ENCODE assay signal across 21 cellular contexts in genomic region chr12:87119713-87120112, GRCh38.
DNase-seq lines count a peak whose midpoint lies in the region; ATAC-seq and TF ChIP-seq lines count a peak whose summit lies in the region.
"Had no signal": no experiment of that assay in that cellular context is flagged by ENCODE, and none has a peak within 500 bp of the region (broad histone marks: within the 10 kb centered on the region; RNA-seq: fewer than 3 reads in every experiment).

No MANE protein-coding gene starts in this region.

- no peaks in the 10 kb centered on the region for H3K9me2 ChIP-seq in GM23248 (ENCODE audit: insufficient read depth)

- H3K9ac ChIP-seq in GM23248 = no peak overlapping the region
- H3K9ac ChIP-seq: KMS-11 had no signal

- H3F3A ChIP-seq in GM23248 (ENCODE audit: insufficient read depth) = no peaks in the 10 kb centered on the region

- in situ Hi-C loops in GM23248 (cut with MboI) = no loop called here

- no peaks in the 10 kb centered on the region for H3K9me3 ChIP-seq in GM23248 (ENCODE audit: low read depth)

- ATAC-seq in SK-N-SH treated with all-trans-retinoic acid at 6 μM for 48 hours = no peak
- ATAC-seq: GM12878, GM23338, PC-3, T-cell had no signal

- peak; percentile 1 for DNase-seq in NCI-H1694 treated with DMSO at 0.1 percent for 48 hours (lab: John Stamatoyannopoulos, UW)
- DNase-seq in NCI-H1694 (lab: John Stamatoyannopoulos, UW) = no peak
- peak; percentile 10 for DNase-seq in GM23248
- peak; percentile 5 for DNase-seq in fibroblast of villous mesenchyme (ENCODE audit: low read depth)
- no peak for DNase-seq in HuH-7.5 (ENCODE audit: low spot score)
- no peak for DNase-seq in stimulated activated CD8-positive, alpha-beta memory T cell treated with anti-CD3 and anti-CD28 coated beads, Interleukin-4, amount 100 ng/mL, for 48 hours
- DNase-seq in central memory CD4-positive, alpha-beta T cell = no peak
- DNase-seq: 8988T, EL, HCEC 1CT, NCI-H146, NCI-H2171, NCI-H526, RPMI8226, SIG-M5, T-cell had no signal

- no peaks in the 10 kb centered on the region for H3K36me3 ChIP-seq in GM23248 (ENCODE audit: low read depth)

- H3K27me3 ChIP-seq in GM23248 (replicated peaks; ENCODE audit: insufficient read depth) = no peaks in the 10 kb centered on the region

- H2AFZ ChIP-seq in GM23248 = no peak overlapping the region
- H2AFZ ChIP-seq: GM23338 had no signal

- TF ChIP-seq CTCF in fibroblast of villous mesenchyme (IDR thresholded peaks at IDR 0.05; ENCODE audit: insufficient read depth, low read depth, low read length) = no peak

- no peak overlapping the region for H3K27ac ChIP-seq in GM23248
- H3K27ac ChIP-seq: KMS-11 had no signal

- H3K79me2 ChIP-seq in GM23248 (ENCODE audit: insufficient read depth) = no peaks in the 10 kb centered on the region

- no peak overlapping the region for H3K4me2 ChIP-seq in GM23248 (ENCODE audit: unreplicated experiment)
- H3K4me2 ChIP-seq: GM23338, KMS-11 had no signal

- 0 out of 2 replicates have a peak, but pooled peaks cover 4% of the 10 kb centered on the region for H3K4me1 ChIP-seq in GM23248 (ENCODE audit: insufficient read depth)

- no peaks in the 10 kb centered on the region for H4K20me1 ChIP-seq in GM23248 (ENCODE audit: insufficient read depth)

- no peak overlapping the region for H3K4me3 ChIP-seq in GM23248
- no peak overlapping the region for H3K4me3 ChIP-seq in fibroblast of villous mesenchyme (ENCODE audit: low read depth, low read length)
- H3K4me3 ChIP-seq: GM12878, GM23338 had no signal

TF ChIP-seq in SK-N-SH treated with all-trans-retinoic acid at 6 μM for 48 hours, 23 proteins besides CTCF, POLR2A, EP300 and RAD21:
- TF ChIP-seq PATZ1 (CRISPR knock-in tag; IDR thresholded peaks at IDR 0.05; ENCODE audit: borderline replicate concordance) (no peak), TCF4 (CRISPR knock-in tag; IDR thresholded peaks at IDR 0.05; ENCODE audit: borderline replicate concordance) (peak; percentile 69), TSHZ2 (CRISPR knock-in tag; IDR thresholded peaks at IDR 0.05) (0 out of 2 replicates have a peak, but pooled peaks have one; percentile 28)

Comparison
In these comparisons a context has a peak if more than half of its experiments do, and no peak if none do; other contexts are left out.
1. DNase-seq: peak in NCI-H1694 treated with DMSO at 0.1 percent for 48 hours (single experiment), GM23248 (single experiment) and fibroblast of villous mesenchyme (single experiment); none in NCI-H1694 (single experiment), HuH-7.5 (single experiment), stimulated activated CD8-positive, alpha-beta memory T cell treated with anti-CD3 and anti-CD28 coated beads, Interleukin-4, amount 100 ng/mL, for 48 hours (single experiment) and central memory CD4-positive, alpha-beta T cell (single experiment).